Comparison of ENCODE assay signal across 15 cellular contexts in genomic region chr7:90210475-90210874, GRCh38. TPM values are rescaled to one million over a fixed set of nuclear protein-coding genes. Genes with fewer than 3 reads are reported as not detected.
DNase-seq lines count a peak whose midpoint lies in the region; ATAC-seq and TF ChIP-seq lines count a peak whose summit lies in the region.
"Had no signal": no experiment of that assay in that cellular context is flagged by ENCODE, and none has a peak within 500 bp of the region (broad histone marks: within the 10 kb centered on the region; RNA-seq: fewer than 3 reads in every experiment).

No MANE protein-coding gene starts in this region.

- intact Hi-C loops in Caco-2 (cut with micrococcal nuclease; ENCODE audit: unreplicated experiment), result loop anchor here (2.0 kb wide), 1 partner anchor 52 kb away; no protein-coding TSS in a partner anchor
- intact Hi-C loops in PC-3 (cut with micrococcal nuclease), result no loop called here
- intact Hi-C loops in prostate gland (cut with DNase I), result loop anchor here (5.0 to 10.0 kb wide), 2 partner anchors 37 to 194 kb away; partner anchors contain the start of genes CFAP69 and CLDN12

- H3K9ac ChIP-seq in PC-3 (ENCODE audit: low read length), result peak overlapping the region; percentile 64

- H3K36me3 Mint-ChIP-seq in Caco-2 (ENCODE audit: insufficient read depth, unreplicated experiment) (no peaks in the 10 kb centered on the region), glutamatergic neuron (ENCODE audit: unreplicated experiment) (no peaks in the 10 kb centered on the region), T-cell (no peaks in the 10 kb centered on the region)
- H3K36me3 Mint-ChIP-seq: natural killer cell treated with Interleukin-12 subunit alpha and Interleukin-12 subunit beta and Interleukin-15 and Interleukin-18, amount 100 ng/mL, for 72 hours had no signal

- POLR2A ChIA-PET in Caco-2 (lab: Charles Lee), result interaction anchor here (1.4 to 1.7 kb wide), 2 partner anchors 33 to 66 kb away, joined by 5 to 6 read pairs; no protein-coding TSS in a partner anchor
- POLR2A ChIA-PET in PC-3 (lab: Charles Lee; ENCODE audit: unreplicated experiment), result interaction anchor here (0.6 kb wide), 1 partner anchor 1452 kb away, joined by 3 read pairs; no protein-coding TSS in a partner anchor
- POLR2A ChIA-PET in T-cell (lab: Charles Lee), result no interaction called here

- TF ChIP-seq CTCF in Caco-2 (IDR thresholded peaks at IDR 0.05; ENCODE audit: insufficient read depth in 1 of 2, low read depth in 1 of 2, low read length in 1 of 2, severe bottlenecking in 1 of 2, unreplicated experiment in 1 of 2) (no peak), PC-3 (conservative IDR thresholded peaks at IDR 0.05; ENCODE audit: low read depth, low read length) (no peak), glutamatergic neuron (IDR thresholded peaks at IDR 0.05; ENCODE audit: partially characterized antibody, unreplicated experiment) (no peak), prostate gland (IDR thresholded peaks at IDR 0.05) (no peak), BE2C (IDR thresholded peaks at IDR 0.05; ENCODE audit: low read depth, low read length) (no peak)

- H3K27ac Mint-ChIP-seq in Caco-2 (ENCODE audit: unreplicated experiment), result no peak overlapping the region
- H3K27ac Mint-ChIP-seq in glutamatergic neuron (ENCODE audit: unreplicated experiment), result no peak overlapping the region
- H3K27ac Mint-ChIP-seq in T-cell, result no peak overlapping the region
- H3K27ac Mint-ChIP-seq: natural killer cell treated with Interleukin-12 subunit alpha and Interleukin-12 subunit beta and Interleukin-15 and Interleukin-18, amount 100 ng/mL, for 72 hours had no signal

- CTCF ChIA-PET in Caco-2 (lab: Charles Lee) (interaction anchor here (1.8 to 1.9 kb wide), 2 partner anchors 56 to 66 kb away, joined by 10 to 13 read pairs; partner anchors contain the start of gene STEAP1), PC-3 (lab: Charles Lee) (interaction anchor here (0.7 to 1.4 kb wide), 2 partner anchors 56 to 57 kb away, joined by 5 to 12 read pairs; partner anchors contain the start of gene STEAP1), T-cell (lab: Charles Lee) (interaction anchor here in 1 of 2 donors (0.9 to 1.1 kb wide), 2 partner anchors 50 to 101 kb away, joined by 3 read pairs; no protein-coding TSS in a partner anchor)

- TF ChIP-seq POLR2A in prostate gland (IDR thresholded peaks at IDR 0.05), result no peak

- peak overlapping the region; percentile 99 for H3K4me2 ChIP-seq in PC-3 (ENCODE audit: low read length)

- H3F3A ChIP-seq in PC-3 (ENCODE audit: low read length, unreplicated experiment), result no peaks in the 10 kb centered on the region

- no peaks in the 10 kb centered on the region for H4K20me1 ChIP-seq in PC-3 (ENCODE audit: low read length)

- H3K4me1 ChIP-seq in Caco-2, result 0 out of 2 replicates have a peak, but pooled peaks cover 8% of the 10 kb centered on the region
- peaks cover 23% of the 10 kb centered on the region for H3K4me1 ChIP-seq in PC-3 (ENCODE audit: insufficient read depth, low read length)
- H3K4me1 ChIP-seq in prostate gland (replicated peaks), result no peaks in the 10 kb centered on the region
- H3K4me1 ChIP-seq in BE2C, result no peaks in the 10 kb centered on the region

- H3K9me2 ChIP-seq in PC-3 (replicated peaks; ENCODE audit: low read length), result no peaks in the 10 kb centered on the region

- no peaks in the 10 kb centered on the region for H3K9me3 ChIP-seq in Caco-2
- no peaks in the 10 kb centered on the region for H3K9me3 ChIP-seq in PC-3 (ENCODE audit: low read length)
- no peaks in the 10 kb centered on the region for H3K9me3 ChIP-seq in prostate gland
- H3K9me3 ChIP-seq in BE2C, result no peaks in the 10 kb centered on the region
- H3K9me3 ChIP-seq: adrenal gland had no signal

- H3K36me3 ChIP-seq in Caco-2 (ENCODE audit: control insufficient read depth, insufficient read depth, low read length) (no peaks in the 10 kb centered on the region; the same call in 1 of the 2 replicates), PC-3 (ENCODE audit: low read depth, low read length) (no peaks in the 10 kb centered on the region), prostate gland (no peaks in the 10 kb centered on the region), BE2C (no peaks in the 10 kb centered on the region)
- H3K36me3 ChIP-seq: adrenal gland had no signal

- BruUV-seq in Caco-2 (replicated peaks; lab: Mats Ljungman, UMichigan), result no TSS peak
- BruUV-seq in PC-3 (replicated peaks; lab: Mats Ljungman, UMichigan), result no TSS peak

- ATAC-seq in PC-3 (no peak), T-cell (replicated peaks in 1 of 4) (no peak), GM21825 (IDR thresholded peaks at IDR 0.05; ENCODE audit: unreplicated experiment) (no peak)

- DNase-seq in Caco-2 (no peak), PC-3 (peak; percentile 2), glutamatergic neuron (no peak), prostate gland (ENCODE audit: low spot score) (no peak), T-cell (no peak), BE2C (no peak)
- no peak for DNase-seq in activated naive CD4-positive, alpha-beta T cell treated with anti-CD3 and anti-CD28 coated beads, Interleukin-2, amount 50 U/mL, for 16 hours
- DNase-seq: activated CD4-positive, CD25-positive, alpha-beta regulatory T cell treated with anti-CD3 and anti-CD28 coated beads, Interleukin-2, amount 50 U/mL, for 72 hours; activated T-cell treated with anti-CD3 and anti-CD28 coated beads, Interleukin-2, amount 50 U/mL, for 1 hour; DND-41; foreskin melanocyte; kidney glomerular epithelial cell had no signal

- H3K4me3 Mint-ChIP-seq in Caco-2 (ENCODE audit: unreplicated experiment) (no peak overlapping the region), glutamatergic neuron (ENCODE audit: unreplicated experiment) (peak overlapping the region; percentile 88), T-cell (no peak overlapping the region)

- H3K27me3 ChIP-seq in Caco-2 (replicated peaks; ENCODE audit: control insufficient read depth, insufficient read depth, low read length) (no peaks in the 10 kb centered on the region), PC-3 (ENCODE audit: low read length) (no peaks in the 10 kb centered on the region), prostate gland (replicated peaks; ENCODE audit: insufficient read depth) (no peaks in the 10 kb centered on the region), BE2C (peaks cover 31% of the 10 kb centered on the region)
- H3K27me3 ChIP-seq: adrenal gland had no signal

- H3K4me1 Mint-ChIP-seq in Caco-2 (ENCODE audit: low read depth, unreplicated experiment) (no peaks in the 10 kb centered on the region), glutamatergic neuron (ENCODE audit: low read depth, unreplicated experiment) (peaks cover 6% of the 10 kb centered on the region), T-cell (peaks cover 5 to 6% (median 6%) of the 10 kb centered on the region in 3 donors)

- H3K27me3 Mint-ChIP-seq in Caco-2 (ENCODE audit: insufficient read depth, unreplicated experiment) (no peaks in the 10 kb centered on the region), glutamatergic neuron (ENCODE audit: unreplicated experiment) (peaks cover 4% of the 10 kb centered on the region), T-cell (peaks cover 10 to 24% of the 10 kb centered on the region in 2 donors)

- H2AFZ ChIP-seq in PC-3 (ENCODE audit: low read length), result peak overlapping the region; percentile 88

- H3K4me3 ChIP-seq in Caco-2 (ENCODE audit: low read depth, low read length) (peak overlapping the region; percentile 67), PC-3 (ENCODE audit: low read length) (peak overlapping the region; percentile 97), prostate gland (peak overlapping the region in 1 of 2 donors; percentile 75), BE2C (ENCODE audit: low read depth, low read length) (no peak overlapping the region)

- no peak overlapping the region for H3K27ac ChIP-seq in PC-3 (ENCODE audit: low read length)
- H3K27ac ChIP-seq in prostate gland, result peak overlapping the region; percentile 93 to 99

- no peaks in the 10 kb centered on the region for H3K9me3 Mint-ChIP-seq in Caco-2 (ENCODE audit: unreplicated experiment)
- no peaks in the 10 kb centered on the region for H3K9me3 Mint-ChIP-seq in glutamatergic neuron (ENCODE audit: unreplicated experiment)
- H3K9me3 Mint-ChIP-seq in T-cell, result no peaks in the 10 kb centered on the region

- 74% methylated on average over 5 of the region's 5 CpGs for WGBS in prostate gland

- peaks cover 13% of the 10 kb centered on the region for H3K79me2 ChIP-seq in PC-3 (ENCODE audit: low read length)

RNA-seq across cellular contexts. Expression of gene STEAP2, which starts 1.1 kb away (rescaled TPM):
- 12.7 and 13.5 TPM in 2 replicates for total RNA-seq in Caco-2 (2022)
- 4.7 and 7.0 TPM in 2 replicates for total RNA-seq in PC-3 (2014; rRNA removed)
- 0.59 TPM for total RNA-seq in glutamatergic neuron (ENCODE audit: unreplicated experiment)
- total RNA-seq in prostate gland, result 100 to 1,000 TPM; 167 to 555 TPM
- under 1 TPM in 2 of 5 donors, not detected in 3; 0.19 to 0.20 TPM for total RNA-seq in T-cell
- polyA plus RNA-seq in BE2C (2012; ENCODE audit: insufficient read depth, insufficient read length, low read depth), result not detected

RNA-seq across cellular contexts. Expression of gene CFAP69, which starts 34.5 kb away (rescaled TPM):
- total RNA-seq in Caco-2 (2022), result 4.8 and 7.4 TPM in 2 replicates
- 3.1 and 6.6 TPM in 2 replicates for total RNA-seq in PC-3 (2014; rRNA removed)
- total RNA-seq in glutamatergic neuron (ENCODE audit: unreplicated experiment), result 0.71 TPM
- 10 to 100 TPM; 27.4 to 50.6 TPM for total RNA-seq in prostate gland
- under 1 TPM in 4 of 5 donors, not detected in 1; 0.20 to 0.64 (median 0.41) TPM for total RNA-seq in T-cell
- polyA plus RNA-seq in BE2C (2012; ENCODE audit: insufficient read depth, insufficient read length, low read depth), result not detected

RNA-seq across cellular contexts. Expression of gene STEAP1, which starts 56.2 kb away (rescaled TPM):
- total RNA-seq in Caco-2 (2022) (30.2 and 33.6 TPM in 2 replicates), PC-3 (2014; rRNA removed) (15.7 and 21.2 TPM in 2 replicates), glutamatergic neuron (ENCODE audit: unreplicated experiment) (not detected), prostate gland (100 to 1,000 TPM in 1 of 2 donors, 10 to 100 TPM in 1; 67.3 to 230 TPM), T-cell (under 1 TPM in 1 of 5 donors, not detected in 4; 0.19 TPM)
- polyA plus RNA-seq in BE2C (2012; ENCODE audit: insufficient read depth, insufficient read length, low read depth), result not detected

Comparison
In these comparisons a context has a peak if more than half of its experiments do, and no peak if none do; other contexts are left out.
1. RNA of gene STEAP2, which starts 1.1 kb away (total RNA-seq): 167 to 555 TPM in prostate gland; 12.7 to 13.5 TPM in Caco-2, 4.7 to 7.0 TPM in PC-3, 0.59 TPM in glutamatergic neuron (single experiment) and 0.19 to 0.20 TPM in T-cell; every median in the first group is over 10 times any median in the second.
2. RNA of gene STEAP1, which starts 56.2 kb away (total RNA-seq): 67.3 to 230 TPM in prostate gland, 30.2 to 33.6 TPM in Caco-2 and 15.7 to 21.2 TPM in PC-3; not detected in glutamatergic neuron (single experiment) and 0.19 TPM in T-cell; every median in the first group is over 10 times any median in the second.
3. POLR2A ChIA-PET loops: an anchor here in Caco-2 (1.4 to 1.7 kb wide) and PC-3 (0.6 kb wide); none called in T-cell.